21 cellular contexts compared by ENCODE assay signal in genomic region chr20:46583411-46584214, GRCh38. TPM values are rescaled to one million over a fixed set of nuclear protein-coding genes. Genes with fewer than 3 reads are reported as not detected.
DNase-seq lines count a peak whose midpoint lies in the region; ATAC-seq and TF ChIP-seq lines count a peak whose summit lies in the region.
"Had no signal": no experiment of that assay in that cellular context is flagged by ENCODE, and none has a peak within 500 bp of the region (broad histone marks: within the 10 kb centered on the region; RNA-seq: fewer than 3 reads in every experiment).

No MANE protein-coding gene starts in this region.

- H3K36me3 ChIP-seq in H7 (replicated peaks; ENCODE audit: control insufficient read depth, insufficient read depth, low read length) (no peaks in the 10 kb centered on the region), gastrocnemius medialis (no peaks in the 10 kb centered on the region)
- H3K36me3 ChIP-seq: adrenal gland, esophagus muscularis mucosa had no signal

- in situ Hi-C loops in GM13976 (cut with MboI; ENCODE audit: low sequenced_read_pairs, unreplicated experiment) (no loop called here), gastrocnemius medialis (cut with MboI; ENCODE audit: low sequenced_read_pairs in 4 of 4) (no loop called here)

- TF ChIP-seq CTCF in GM13976 (IDR thresholded peaks at IDR 0.05; ENCODE audit: borderline replicate concordance, control extremely low read depth, extremely low read depth, insufficient read depth, missing control alignments) (no peak), gastrocnemius medialis (IDR thresholded peaks at IDR 0.05 in 4 of 5, conservative IDR thresholded peaks at IDR 0.05 in 1 of 5) (no peak)

- intact Hi-C loops in head of caudate nucleus (cut with DNase I) (no loop called here), gastrocnemius medialis (cut with DNase I; ENCODE audit: low total_unique reads) (no loop called here)

- H3K9me3 ChIP-seq in gastrocnemius medialis = no peaks in the 10 kb centered on the region
- H3K9me3 ChIP-seq: adrenal gland, esophagus muscularis mucosa, psoas muscle, tibial nerve had no signal

- no peaks in the 10 kb centered on the region for H3K4me1 ChIP-seq in gastrocnemius medialis
- H3K4me1 ChIP-seq: adrenal gland, esophagus muscularis mucosa, psoas muscle, tibial nerve had no signal

- H3K4me3 ChIP-seq in H7 (ENCODE audit: insufficient read depth, low read depth, low read length) (no peak overlapping the region), gastrocnemius medialis (no peak overlapping the region)
- H3K4me3 ChIP-seq: adrenal gland, esophagus muscularis mucosa, psoas muscle, tibial nerve had no signal

- no peak for TF ChIP-seq POLR2A in gastrocnemius medialis (IDR thresholded peaks at IDR 0.05)

- peak; percentile 71 for DNase-seq in H7
- peak; percentile 2 for DNase-seq in NCI-H69 (lab: John Stamatoyannopoulos, UW)
- peak in 30 of 42 donors; percentile 13 to 84 (median 51) for DNase-seq in head of caudate nucleus
- DNase-seq in nucleus accumbens (lab: John Stamatoyannopoulos, UW) = peak in 29 of 56 donors; percentile 6 to 70 (median 33)
- no peak for DNase-seq in GM13976 (ENCODE audit: low spot score)
- DNase-seq in gastrocnemius medialis = no peak
- DNase-seq: activated gamma-delta T cell; adrenal gland; CD8-positive, alpha-beta memory T cell; DMS79; islet precursor cell; natural killer cell; NK-92 treated with Interleukin-12 subunit alpha and Interleukin-12 subunit beta, amount 100 ng/mL, for 24 hours; psoas muscle had no signal

- ATAC-seq in HG02588 (IDR thresholded peaks at IDR 0.05; ENCODE audit: unreplicated experiment) (no peak), GM18861 (IDR thresholded peaks at IDR 0.05; ENCODE audit: unreplicated experiment) (no peak), gastrocnemius medialis (no peak)
- ATAC-seq: natural killer cell, psoas muscle had no signal

- no peaks in the 10 kb centered on the region for H3K27me3 ChIP-seq in H7 (ENCODE audit: control insufficient read depth, insufficient read depth, low read length)
- H3K27me3 ChIP-seq in gastrocnemius medialis = no peaks in the 10 kb centered on the region
- H3K27me3 ChIP-seq: adrenal gland, esophagus muscularis mucosa, tibial nerve had no signal

- no peak overlapping the region for H3K27ac ChIP-seq in gastrocnemius medialis
- H3K27ac ChIP-seq: adrenal gland, esophagus muscularis mucosa, psoas muscle, tibial nerve had no signal

RNA-seq across cellular contexts. Expression of gene OCSTAMP, which starts 33.2 kb away (rescaled TPM):
- not detected in 2 replicates for total RNA-seq in H7 (2014; rRNA removed; shearing (Covaris generic))
- total RNA-seq in gastrocnemius medialis = not detected
- total RNA-seq: adrenal gland; CD8-positive, alpha-beta memory T cell; dermis microvascular lymphatic vessel endothelial cell; esophagus muscularis mucosa; lung microvascular endothelial cell; natural killer cell; psoas muscle; RPMI7951; tibial nerve had no signal

Comparison
In these comparisons a context has a peak if more than half of its experiments do, and no peak if none do; other contexts are left out.
1. DNase-seq: peak in H7 (single experiment), NCI-H69 (single experiment), head of caudate nucleus (30 of 42) and nucleus accumbens (29 of 56); none in GM13976 (single experiment) and gastrocnemius medialis (0 of 2).